Comparison of ENCODE assay signal across 10 cellular contexts in genomic region chr1:59595774-59596173, GRCh38.
DNase-seq lines count a peak whose midpoint lies in the region; ATAC-seq and TF ChIP-seq lines count a peak whose summit lies in the region.
"Had no signal": no experiment of that assay in that cellular context is flagged by ENCODE, and none has a peak within 500 bp of the region (broad histone marks: within the 10 kb centered on the region; RNA-seq: fewer than 3 reads in every experiment).

No MANE protein-coding gene starts in this region.

- TF ChIP-seq CTCF in C4-2B (conservative IDR thresholded peaks at IDR 0.05): 0 out of 2 replicates have a peak, but pooled peaks have one; percentile 8

- intact Hi-C loops in Right ventricle myocardium superior (cut with DNase I): no loop called here

- peak; percentile 67 for DNase-seq in NCI-H2029 treated with DMSO at 0.1 percent for 48 hours (lab: John Stamatoyannopoulos, UW)
- DNase-seq in dedifferentiated amniotic fluid mesenchymal stem cell (ENCODE audit: extremely low spot score): peak; percentile 71
- peak; percentile 37 for DNase-seq in non-pigmented ciliary epithelial cell (ENCODE audit: low read depth)
- DNase-seq in activated CD4-positive, alpha-beta T cell treated with anti-CD3 and anti-CD28 coated beads, Interleukin-2, amount 50 U/mL, for 48 hours: no peak
- DNase-seq in Right ventricle myocardium superior: no peak
- no peak for DNase-seq in NCI-H187 treated with DMSO at 0.1 percent for 48 hours (lab: John Stamatoyannopoulos, UW)
- DNase-seq: activated CD4-positive, alpha-beta memory T cell treated with anti-CD3 and anti-CD28 coated beads, Interleukin-2, amount 10 ng/mL, durations not matched to agents 7 days and 5 days; NCI-H1105 treated with DMSO at 0.1 percent for 48 hours had no signal

- no peak for ATAC-seq in GM19467 (IDR thresholded peaks at IDR 0.05; ENCODE audit: unreplicated experiment)
- no peak for ATAC-seq in Right ventricle myocardium superior (ENCODE audit: poor library complexity)

- H3K27ac ChIP-seq in C4-2B: peak overlapping the region; percentile 65

Comparison
In these comparisons a context has a peak if more than half of its experiments do, and no peak if none do; other contexts are left out.
1. DNase-seq: peak in NCI-H2029 treated with DMSO at 0.1 percent for 48 hours (single experiment), dedifferentiated amniotic fluid mesenchymal stem cell (single experiment) and non-pigmented ciliary epithelial cell (single experiment); none in activated CD4-positive, alpha-beta T cell treated with anti-CD3 and anti-CD28 coated beads, Interleukin-2, amount 50 U/mL, for 48 hours (0 of 2), Right ventricle myocardium superior (single experiment) and NCI-H187 treated with DMSO at 0.1 percent for 48 hours (single experiment).